In genomic region chr3:184135911-184136260, GRCh38 we compare ENCODE assay signal across 8 cellular contexts. TPM values are rescaled to one million over a fixed set of nuclear protein-coding genes. Genes with fewer than 3 reads are reported as not detected.
DNase-seq lines count a peak whose midpoint lies in the region; ATAC-seq and TF ChIP-seq lines count a peak whose summit lies in the region.

No MANE protein-coding gene starts in this region.

- no peaks in the 10 kb centered on the region for H3K9me3 Mint-ChIP-seq in CD8-positive, alpha-beta memory T cell
- no peaks in the 10 kb centered on the region for H3K9me3 Mint-ChIP-seq in endodermal cell

- 9 to 11% methylated on average over 8 to 9 of the region's 9 CpGs for WGBS in endodermal cell (ENCODE audit: insufficient coverage in 1 of 2, insufficient read length in 1 of 2), 2 experiments

- peaks cover 22% of the 10 kb centered on the region for H3K4me1 ChIP-seq in CD8-positive, alpha-beta memory T cell (ENCODE audit: insufficient read depth, low read length)
- H3K4me1 ChIP-seq in NT2/D1 (ENCODE audit: insufficient read depth, insufficient read length) (no peaks in the 10 kb centered on the region), endodermal cell (ENCODE audit: control insufficient read depth, insufficient read depth, low read length) (no peaks in the 10 kb centered on the region), osteoblast (ENCODE audit: insufficient read depth, low read length) (peaks cover 19% of the 10 kb centered on the region)

- H2AFZ ChIP-seq in osteoblast (ENCODE audit: low read length), result peak overlapping the region; percentile 100

- H3K27ac Mint-ChIP-seq in CD8-positive, alpha-beta memory T cell, result peak overlapping the region; percentile 91 to 98 (median 96)
- H3K27ac Mint-ChIP-seq in endodermal cell, result peak overlapping the region; percentile 88

- peaks cover 38 to 46% (median 38%) of the 10 kb centered on the region in 3 donors for H3K4me1 Mint-ChIP-seq in CD8-positive, alpha-beta memory T cell
- peaks cover 12% of the 10 kb centered on the region for H3K4me1 Mint-ChIP-seq in endodermal cell

- no peaks in the 10 kb centered on the region for H3K27me3 Mint-ChIP-seq in CD8-positive, alpha-beta memory T cell
- H3K27me3 Mint-ChIP-seq in endodermal cell (ENCODE audit: insufficient read depth), result peaks cover 16% of the 10 kb centered on the region

- peaks cover 0 to 47% (median 2%) of the 10 kb centered on the region in 3 donors for H3K36me3 Mint-ChIP-seq in CD8-positive, alpha-beta memory T cell
- H3K36me3 Mint-ChIP-seq in endodermal cell (ENCODE audit: low read depth), result peaks cover 16% of the 10 kb centered on the region

- H3K4me3 Mint-ChIP-seq in CD8-positive, alpha-beta memory T cell, result peak overlapping the region; percentile 93 to 99 (median 98)
- H3K4me3 Mint-ChIP-seq in endodermal cell, result peak overlapping the region; percentile 95

- peak overlapping the region; percentile 85 for H3K27ac ChIP-seq in CD8-positive, alpha-beta memory T cell (ENCODE audit: low read depth, low read length)
- H3K27ac ChIP-seq in endodermal cell (ENCODE audit: low read depth, low read length) (no peak overlapping the region), osteoblast (ENCODE audit: low read depth, low read length) (peak overlapping the region; percentile 83)

- peak overlapping the region; percentile 93 for H3K4me3 ChIP-seq in CD8-positive, alpha-beta memory T cell (ENCODE audit: low read length)
- H3K4me3 ChIP-seq in NT2/D1 (ENCODE audit: insufficient read length, low read depth), result peak overlapping the region; percentile 98
- peak overlapping the region; percentile 94 for H3K4me3 ChIP-seq in endodermal cell (ENCODE audit: low read length)
- peak overlapping the region; percentile 89 for H3K4me3 ChIP-seq in osteoblast (ENCODE audit: insufficient read depth, low read length)

- H3K27me3 ChIP-seq in CD8-positive, alpha-beta memory T cell (ENCODE audit: insufficient read depth, low read length, poor library complexity, severe bottlenecking), result no peaks in the 10 kb centered on the region
- H3K27me3 ChIP-seq in NT2/D1 (ENCODE audit: insufficient read depth, insufficient read length) (no peaks in the 10 kb centered on the region), endodermal cell (ENCODE audit: control insufficient read depth, insufficient read depth, low read length, poor library complexity, severe bottlenecking) (peaks cover 5% of the 10 kb centered on the region), osteoblast (ENCODE audit: insufficient read depth, low read length) (no peaks in the 10 kb centered on the region)

- CTCF ChIA-PET in CD8-positive, alpha-beta memory T cell (lab: Charles Lee), result interaction anchor here (0.8 to 3.3 kb wide), 9 partner anchors 9 to 240 kb away, joined by 3 to 15 read pairs (median 3); partner anchors contain the start of genes ABCC5 and DVL3

- ATAC-seq in GM18909 (IDR thresholded peaks at IDR 0.05; ENCODE audit: poor library complexity, unreplicated experiment), result no peak

- H3K36me3 ChIP-seq in CD8-positive, alpha-beta memory T cell (ENCODE audit: insufficient read depth, low read length), result peaks cover 15% of the 10 kb centered on the region
- H3K36me3 ChIP-seq in NT2/D1 (ENCODE audit: insufficient read depth, insufficient read length, low read length) (peaks cover 22% of the 10 kb centered on the region), endodermal cell (ENCODE audit: control insufficient read depth, insufficient read depth, low read length) (peaks cover 19% of the 10 kb centered on the region), osteoblast (ENCODE audit: insufficient read depth, low read length) (peaks cover 20% of the 10 kb centered on the region)

- H3K9ac ChIP-seq in NT2/D1 (ENCODE audit: insufficient read length, low read depth), result peak overlapping the region; percentile 99
- peak overlapping the region; percentile 81 for H3K9ac ChIP-seq in endodermal cell (ENCODE audit: extremely low read depth, low read length, poor library complexity, severe bottlenecking)

- DNase-seq in CD8-positive, alpha-beta memory T cell, result no peak
- DNase-seq in NT2/D1 (ENCODE audit: low read depth, low spot score) (no peak), endodermal cell (no peak), osteoblast (ENCODE audit: insufficient read length, low spot score, missing footprints) (peak; percentile 55), HCEC 1CT (no peak), NCI-H1417 (lab: John Stamatoyannopoulos, UW) (no peak), NCI-H2196 (lab: John Stamatoyannopoulos, UW; ENCODE audit: unreplicated experiment) (no peak)

- peaks cover 50% of the 10 kb centered on the region for H3K79me2 ChIP-seq in osteoblast (ENCODE audit: insufficient read depth, low read length)

- POLR2A ChIA-PET in CD8-positive, alpha-beta memory T cell (lab: Charles Lee), result interaction anchor here (1.2 to 2.4 kb wide), 7 partner anchors 10 to 94 kb away, joined by 4 to 13 read pairs (median 5); partner anchors contain the start of genes ABCF3 and DVL3

- no peaks in the 10 kb centered on the region for H3K9me3 ChIP-seq in CD8-positive, alpha-beta memory T cell (ENCODE audit: low read length)
- H3K9me3 ChIP-seq in NT2/D1 (ENCODE audit: insufficient read depth, low read length), result no peaks in the 10 kb centered on the region
- H3K9me3 ChIP-seq in endodermal cell (ENCODE audit: control insufficient read depth, low read length), result no peaks in the 10 kb centered on the region
- no peaks in the 10 kb centered on the region for H3K9me3 ChIP-seq in osteoblast (ENCODE audit: low read depth, low read length)

- peaks cover 16% of the 10 kb centered on the region for H4K20me1 ChIP-seq in osteoblast (ENCODE audit: insufficient read depth, low read length)

- no peak for TF ChIP-seq CTCF in endodermal cell (conservative IDR thresholded peaks at IDR 0.05)
- no peak for TF ChIP-seq CTCF in osteoblast (IDR thresholded peaks at IDR 0.05; ENCODE audit: extremely low read depth, low read depth, low read length)

- H3K4me2 ChIP-seq in osteoblast (ENCODE audit: insufficient read depth, low read length), result peak overlapping the region; percentile 100

RNA-seq across cellular contexts. Expression of gene EIF2B5, which starts 0.7 kb away (rescaled TPM):
- total RNA-seq in CD8-positive, alpha-beta memory T cell, result 10 to 100 TPM; 74.8 to 83.9 TPM
- 51.6 TPM for polyA plus RNA-seq in CD8-positive, alpha-beta memory T cell
- total RNA-seq in endodermal cell, result 10 to 100 TPM; 33.4 to 37.5 TPM
- 43.1 TPM for polyA plus RNA-seq in endodermal cell (2013, experiment 1 of 2)
- polyA plus RNA-seq in endodermal cell (2013, experiment 2 of 2), result 32.9 TPM
- 19.4 and 22.1 TPM in 2 replicates for total RNA-seq in osteoblast

RNA-seq across cellular contexts. Expression of gene DVL3, which starts 19.3 kb away (rescaled TPM):
- total RNA-seq in CD8-positive, alpha-beta memory T cell, result 10 to 100 TPM; 38.5 to 44.0 TPM
- polyA plus RNA-seq in CD8-positive, alpha-beta memory T cell, result 15.4 TPM
- total RNA-seq in endodermal cell (10 to 100 TPM; 90.5 to 95.1 TPM), osteoblast (51.6 and 60.4 TPM in 2 replicates)
- polyA plus RNA-seq in endodermal cell (2013, experiment 1 of 2), result 84.3 TPM
- 76.5 TPM for polyA plus RNA-seq in endodermal cell (2013, experiment 2 of 2)

RNA-seq across cellular contexts. Expression of gene AP2M1, which starts 38.8 kb away (rescaled TPM):
- total RNA-seq in CD8-positive, alpha-beta memory T cell, result 100 to 1,000 TPM; 268 to 270 TPM
- polyA plus RNA-seq in CD8-positive, alpha-beta memory T cell, result 265 TPM
- total RNA-seq in endodermal cell, result 100 to 1,000 TPM; 412 to 450 TPM
- 350 TPM for polyA plus RNA-seq in endodermal cell (2013, experiment 1 of 2)
- polyA plus RNA-seq in endodermal cell (2013, experiment 2 of 2), result 319 TPM
- total RNA-seq in osteoblast, result 375 and 427 TPM in 2 replicates

RNA-seq across cellular contexts. Expression of gene HTR3E, which starts 39.0 kb away (rescaled TPM):
- total RNA-seq in CD8-positive, alpha-beta memory T cell, result not detected
- polyA plus RNA-seq in CD8-positive, alpha-beta memory T cell, result not detected
- total RNA-seq in endodermal cell (not detected), osteoblast (not detected in 2 replicates)
- polyA plus RNA-seq in endodermal cell (2013, experiment 1 of 2), result not detected
- not detected for polyA plus RNA-seq in endodermal cell (2013, experiment 2 of 2)

RNA-seq across cellular contexts. Expression of gene ABCF3, which starts 50.1 kb away (rescaled TPM):
- total RNA-seq in CD8-positive, alpha-beta memory T cell, result 10 to 100 TPM; 70.8 to 70.9 TPM
- polyA plus RNA-seq in CD8-positive, alpha-beta memory T cell, result 54.5 TPM
- total RNA-seq in endodermal cell (10 to 100 TPM; 57.6 to 57.8 TPM), osteoblast (44.8 and 46.7 TPM in 2 replicates)
- 42.9 TPM for polyA plus RNA-seq in endodermal cell (2013, experiment 1 of 2)
- polyA plus RNA-seq in endodermal cell (2013, experiment 2 of 2), result 32.9 TPM
